In the genomic region with DNA sequence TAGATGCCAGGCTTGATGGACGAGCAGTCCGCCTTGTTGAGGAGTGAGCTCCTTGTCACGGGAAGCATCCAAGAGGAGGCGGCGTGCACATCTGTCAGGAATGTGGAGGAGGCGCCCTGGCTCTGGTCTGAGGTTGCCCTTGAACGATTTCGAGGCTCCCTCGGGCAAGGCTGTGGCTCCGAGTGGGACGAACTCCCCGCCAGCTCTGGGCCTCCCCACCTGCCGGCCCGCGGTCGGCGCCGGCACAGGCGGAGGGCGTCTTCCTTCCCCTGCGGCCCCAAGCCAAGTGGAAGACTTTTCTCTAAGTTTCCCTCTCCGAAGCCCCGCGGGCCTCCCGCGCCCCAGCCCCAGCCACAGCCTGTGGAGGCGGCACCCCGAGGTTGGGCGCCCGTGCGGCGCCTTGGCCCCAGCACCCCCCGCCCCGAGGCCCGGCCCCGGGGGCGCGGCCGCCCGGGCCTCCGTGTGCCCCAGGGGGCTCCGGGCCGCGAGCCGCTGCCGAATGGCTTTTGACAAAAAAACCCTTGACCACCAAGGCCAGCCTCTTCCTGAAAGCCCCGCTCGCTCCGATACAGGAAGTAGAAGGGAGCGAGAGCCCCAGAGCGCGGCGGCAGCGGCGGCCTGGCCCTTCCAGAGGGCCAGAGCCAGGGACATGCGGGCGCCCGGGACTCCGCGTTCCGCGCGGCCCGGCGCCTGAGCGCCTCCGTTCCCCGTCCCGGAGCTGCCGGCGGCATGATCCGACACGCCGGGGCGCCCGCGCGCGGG, we compare ENCODE assay signal across 1 cellular context.
A peak's percentile ranks its signal among the peaks of the same experiment; 100 is the strongest.
TF ChIP-seq lines count a peak whose summit lies in the region.

A gene with protein sequence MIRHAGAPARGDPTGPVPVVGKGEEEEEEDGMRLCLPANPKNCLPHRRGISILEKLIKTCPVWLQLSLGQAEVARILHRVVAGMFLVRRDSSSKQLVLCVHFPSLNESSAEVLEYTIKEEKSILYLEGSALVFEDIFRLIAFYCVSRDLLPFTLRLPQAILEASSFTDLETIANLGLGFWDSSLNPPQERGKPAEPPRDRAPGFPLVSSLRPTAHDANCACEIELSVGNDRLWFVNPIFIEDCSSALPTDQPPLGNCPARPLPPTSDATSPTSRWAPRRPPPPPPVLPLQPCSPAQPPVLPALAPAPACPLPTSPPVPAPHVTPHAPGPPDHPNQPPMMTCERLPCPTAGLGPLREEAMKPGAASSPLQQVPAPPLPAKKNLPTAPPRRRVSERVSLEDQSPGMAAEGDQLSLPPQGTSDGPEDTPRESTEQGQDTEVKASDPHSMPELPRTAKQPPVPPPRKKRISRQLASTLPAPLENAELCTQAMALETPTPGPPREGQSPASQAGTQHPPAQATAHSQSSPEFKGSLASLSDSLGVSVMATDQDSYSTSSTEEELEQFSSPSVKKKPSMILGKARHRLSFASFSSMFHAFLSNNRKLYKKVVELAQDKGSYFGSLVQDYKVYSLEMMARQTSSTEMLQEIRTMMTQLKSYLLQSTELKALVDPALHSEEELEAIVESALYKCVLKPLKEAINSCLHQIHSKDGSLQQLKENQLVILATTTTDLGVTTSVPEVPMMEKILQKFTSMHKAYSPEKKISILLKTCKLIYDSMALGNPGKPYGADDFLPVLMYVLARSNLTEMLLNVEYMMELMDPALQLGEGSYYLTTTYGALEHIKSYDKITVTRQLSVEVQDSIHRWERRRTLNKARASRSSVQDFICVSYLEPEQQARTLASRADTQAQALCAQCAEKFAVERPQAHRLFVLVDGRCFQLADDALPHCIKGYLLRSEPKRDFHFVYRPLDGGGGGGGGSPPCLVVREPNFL (plus strand): TSS at position 578 of the 762 bp plus-strand sequence. CDS start 152 bp downstream, at position 730.

TF ChIP-seq in HepG2, 621 proteins besides CTCF, POLR2A, EP300 and RAD21 (continued from another document and continues in another):
- TF ChIP-seq, protein P1, sequence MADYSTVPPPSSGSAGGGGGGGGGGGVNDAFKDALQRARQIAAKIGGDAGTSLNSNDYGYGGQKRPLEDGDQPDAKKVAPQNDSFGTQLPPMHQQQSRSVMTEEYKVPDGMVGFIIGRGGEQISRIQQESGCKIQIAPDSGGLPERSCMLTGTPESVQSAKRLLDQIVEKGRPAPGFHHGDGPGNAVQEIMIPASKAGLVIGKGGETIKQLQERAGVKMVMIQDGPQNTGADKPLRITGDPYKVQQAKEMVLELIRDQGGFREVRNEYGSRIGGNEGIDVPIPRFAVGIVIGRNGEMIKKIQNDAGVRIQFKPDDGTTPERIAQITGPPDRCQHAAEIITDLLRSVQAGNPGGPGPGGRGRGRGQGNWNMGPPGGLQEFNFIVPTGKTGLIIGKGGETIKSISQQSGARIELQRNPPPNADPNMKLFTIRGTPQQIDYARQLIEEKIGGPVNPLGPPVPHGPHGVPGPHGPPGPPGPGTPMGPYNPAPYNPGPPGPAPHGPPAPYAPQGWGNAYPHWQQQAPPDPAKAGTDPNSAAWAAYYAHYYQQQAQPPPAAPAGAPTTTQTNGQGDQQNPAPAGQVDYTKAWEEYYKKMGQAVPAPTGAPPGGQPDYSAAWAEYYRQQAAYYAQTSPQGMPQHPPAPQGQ (CRISPR knock-in tag; IDR thresholded peaks at IDR 0.05; ENCODE audit: borderline replicate concordance) = no peak
- TF ChIP-seq, protein P2, sequence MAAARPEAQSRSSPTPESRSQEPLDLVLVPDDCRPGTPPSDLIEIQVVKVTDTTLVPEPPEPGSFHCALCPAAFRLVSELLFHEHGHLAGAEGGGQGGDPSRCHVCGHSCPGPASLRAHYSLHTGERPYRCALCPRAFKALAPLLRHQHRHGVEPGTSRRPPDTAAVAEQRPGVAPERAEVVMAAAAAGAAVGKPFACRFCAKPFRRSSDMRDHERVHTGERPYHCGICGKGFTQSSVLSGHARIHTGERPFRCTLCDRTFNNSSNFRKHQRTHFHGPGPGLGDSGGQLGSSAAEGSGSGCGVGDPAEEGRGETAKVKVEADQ (CRISPR knock-in tag; IDR thresholded peaks at IDR 0.05; ENCODE audit: borderline replicate concordance) = no peak; the same call in 1 of the 2 replicates
- TF ChIP-seq ZNF292 (CRISPR knock-in tag; IDR thresholded peaks at IDR 0.05; ENCODE audit: borderline replicate concordance, low read depth) = no peak
- TF ChIP-seq NR2F6 (IDR thresholded peaks at IDR 0.05) = no peak
- no peak for TF ChIP-seq NR2F6 (CRISPR knock-in tag; IDR thresholded peaks at IDR 0.05)
- TF ChIP-seq NR2F1 (CRISPR knock-in tag; IDR thresholded peaks at IDR 0.05) = no peak
- TF ChIP-seq NFE2L2 (IDR thresholded peaks at IDR 0.05; ENCODE audit: low read length) = no peak
- no peak for TF ChIP-seq ZNF136 (CRISPR knock-in tag; IDR thresholded peaks at IDR 0.05; ENCODE audit: low read depth)
- no peak for TF ChIP-seq PPARG (CRISPR knock-in tag; conservative IDR thresholded peaks at IDR 0.05)
- TF ChIP-seq ZNF296 (CRISPR knock-in tag; conservative IDR thresholded peaks at IDR 0.05) = no peak
- peak; percentile 51 for TF ChIP-seq PHF8 (CRISPR knock-in tag; IDR thresholded peaks at IDR 0.05)
- TF ChIP-seq ZNF687 (CRISPR knock-in tag; IDR thresholded peaks at IDR 0.05) = peak; percentile 28; the same call in 1 of the 2 replicates
- TF ChIP-seq PAWR (CRISPR knock-in tag; IDR thresholded peaks at IDR 0.05; ENCODE audit: borderline replicate concordance) = no peak
- TF ChIP-seq ZNF234 (CRISPR knock-in tag; conservative IDR thresholded peaks at IDR 0.05) = 0 out of 2 replicates have a peak, but pooled peaks have one; percentile 16
- no peak for TF ChIP-seq ZNF432 (CRISPR knock-in tag; IDR thresholded peaks at IDR 0.05; ENCODE audit: borderline replicate concordance)
- TF ChIP-seq KDM5B (CRISPR knock-in tag; IDR thresholded peaks at IDR 0.05; ENCODE audit: borderline replicate concordance) = 0 out of 2 replicates have a peak, but pooled peaks have one; percentile 35
- no peak for TF ChIP-seq DDIT3 (CRISPR knock-in tag; IDR thresholded peaks at IDR 0.05)
- peak; percentile 42; the same call in 1 of the 2 replicates for TF ChIP-seq SPEN (CRISPR knock-in tag; IDR thresholded peaks at IDR 0.05; ENCODE audit: low read depth)
- no peak for TF ChIP-seq MAFF (IDR thresholded peaks at IDR 0.05; ENCODE audit: low read depth, low read length)
- TF ChIP-seq FLYWCH1 (CRISPR knock-in tag; IDR thresholded peaks at IDR 0.05) = no peak
- no peak for TF ChIP-seq SNAPC2 (CRISPR knock-in tag; IDR thresholded peaks at IDR 0.05)
- TF ChIP-seq, protein P3, sequence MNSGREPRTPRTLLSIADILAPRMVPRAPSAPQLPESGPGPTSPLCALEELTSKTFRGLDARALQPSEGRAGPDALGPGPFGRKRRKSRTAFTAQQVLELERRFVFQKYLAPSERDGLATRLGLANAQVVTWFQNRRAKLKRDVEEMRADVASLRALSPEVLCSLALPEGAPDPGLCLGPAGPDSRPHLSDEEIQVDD (CRISPR knock-in tag; IDR thresholded peaks at IDR 0.05; ENCODE audit: borderline replicate concordance) = no peak
- no peak for TF ChIP-seq UBTF (CRISPR knock-in tag; IDR thresholded peaks at IDR 0.05)
- TF ChIP-seq ZNF501 (CRISPR knock-in tag; IDR thresholded peaks at IDR 0.05) = peak; percentile 57; the same call in 1 of the 2 replicates
- TF ChIP-seq, protein P4, sequence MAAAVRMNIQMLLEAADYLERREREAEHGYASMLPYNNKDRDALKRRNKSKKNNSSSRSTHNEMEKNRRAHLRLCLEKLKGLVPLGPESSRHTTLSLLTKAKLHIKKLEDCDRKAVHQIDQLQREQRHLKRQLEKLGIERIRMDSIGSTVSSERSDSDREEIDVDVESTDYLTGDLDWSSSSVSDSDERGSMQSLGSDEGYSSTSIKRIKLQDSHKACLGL (CRISPR knock-in tag; IDR thresholded peaks at IDR 0.05) = peak; percentile 44; the same call in 1 of the 2 replicates
- TF ChIP-seq ZNF224 (CRISPR knock-in tag; IDR thresholded peaks at IDR 0.05) = no peak
- TF ChIP-seq, protein P5, sequence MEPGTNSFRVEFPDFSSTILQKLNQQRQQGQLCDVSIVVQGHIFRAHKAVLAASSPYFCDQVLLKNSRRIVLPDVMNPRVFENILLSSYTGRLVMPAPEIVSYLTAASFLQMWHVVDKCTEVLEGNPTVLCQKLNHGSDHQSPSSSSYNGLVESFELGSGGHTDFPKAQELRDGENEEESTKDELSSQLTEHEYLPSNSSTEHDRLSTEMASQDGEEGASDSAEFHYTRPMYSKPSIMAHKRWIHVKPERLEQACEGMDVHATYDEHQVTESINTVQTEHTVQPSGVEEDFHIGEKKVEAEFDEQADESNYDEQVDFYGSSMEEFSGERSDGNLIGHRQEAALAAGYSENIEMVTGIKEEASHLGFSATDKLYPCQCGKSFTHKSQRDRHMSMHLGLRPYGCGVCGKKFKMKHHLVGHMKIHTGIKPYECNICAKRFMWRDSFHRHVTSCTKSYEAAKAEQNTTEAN (CRISPR knock-in tag; conservative IDR thresholded peaks at IDR 0.05) = no peak
- no peak for TF ChIP-seq MEIS1 (CRISPR knock-in tag; IDR thresholded peaks at IDR 0.05; ENCODE audit: borderline replicate concordance)
- TF ChIP-seq ZNF235 (CRISPR knock-in tag; IDR thresholded peaks at IDR 0.05; ENCODE audit: borderline replicate concordance) = no peak
- no peak for TF ChIP-seq TCF7 (IDR thresholded peaks at IDR 0.05; ENCODE audit: low read depth)
- TF ChIP-seq, protein P6, sequence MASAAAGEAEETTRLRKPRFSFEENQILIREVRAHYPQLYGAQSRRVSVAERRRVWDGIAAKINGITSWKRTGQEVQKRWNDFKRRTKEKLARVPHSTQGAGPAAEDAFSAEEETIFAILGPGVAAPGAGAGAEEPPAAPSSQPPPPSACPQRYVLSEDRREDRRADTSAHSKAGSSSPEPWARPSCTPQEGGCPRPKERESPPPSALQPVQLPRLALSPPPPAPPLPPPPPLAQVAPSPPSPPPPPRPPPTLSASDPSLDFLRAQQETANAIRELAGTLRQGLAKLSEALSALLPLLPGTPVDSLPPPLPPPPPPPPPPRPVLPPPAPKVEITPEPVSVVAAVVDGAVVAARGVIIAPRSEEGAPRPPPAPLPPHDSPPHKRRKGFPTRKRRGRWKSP (CRISPR knock-in tag; IDR thresholded peaks at IDR 0.05) = no peak
- TF ChIP-seq CENPT (CRISPR knock-in tag; IDR thresholded peaks at IDR 0.05; ENCODE audit: low read depth) = no peak
- 0 out of 2 replicates have a peak, but pooled peaks have one; percentile 24 for TF ChIP-seq MTA1 (CRISPR knock-in tag; IDR thresholded peaks at IDR 0.05; ENCODE audit: borderline replicate concordance)
- peak; percentile 82; the same call in 1 of the 2 replicates for TF ChIP-seq RCOR2 (CRISPR knock-in tag; IDR thresholded peaks at IDR 0.05)
- TF ChIP-seq RXRB (CRISPR knock-in tag; IDR thresholded peaks at IDR 0.05; ENCODE audit: borderline replicate concordance) = no peak
- no peak for TF ChIP-seq ZNF251 (CRISPR knock-in tag; IDR thresholded peaks at IDR 0.05)
- no peak for TF ChIP-seq SP5 (CRISPR knock-in tag; IDR thresholded peaks at IDR 0.05; ENCODE audit: borderline replicate concordance, low read depth)
- no peak for TF ChIP-seq HNRNPLL (IDR thresholded peaks at IDR 0.05; ENCODE audit: low read depth, low read length, poor library complexity, severe bottlenecking)
